In the genomic region with DNA sequence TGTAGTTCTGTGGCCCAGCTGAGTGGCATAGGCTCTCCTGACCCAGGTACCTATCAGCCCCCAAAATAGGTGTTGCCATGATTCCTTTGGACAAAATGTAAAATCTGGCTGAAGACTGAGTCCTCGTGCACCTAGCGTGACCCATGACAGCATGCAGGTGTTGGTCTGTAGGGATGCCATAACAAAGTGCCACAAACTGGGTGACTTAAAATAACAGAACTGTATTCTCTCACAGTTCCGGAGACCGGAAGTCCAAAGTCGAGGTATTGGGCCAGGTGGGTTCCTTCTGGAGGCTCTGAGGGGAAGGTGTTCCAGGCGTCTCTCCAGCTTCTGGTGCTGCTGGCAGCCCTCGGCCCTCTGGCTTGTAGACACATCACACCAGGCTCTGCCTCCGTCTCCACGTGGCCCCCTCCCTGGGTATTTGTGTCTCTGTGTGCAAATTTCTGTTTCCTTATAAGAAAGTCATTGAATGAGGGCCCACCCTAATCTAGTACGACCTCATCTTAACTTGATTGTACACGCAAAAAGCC, we compare ENCODE assay signal across 11 cellular contexts. TPM values are rescaled to one million over a fixed set of nuclear protein-coding genes. Genes with fewer than 3 reads are reported as not detected.
DNase-seq lines count a peak whose midpoint lies in the region; ATAC-seq and TF ChIP-seq lines count a peak whose summit lies in the region.
"Had no signal": no experiment of that assay in that cellular context is flagged by ENCODE, and none has a peak within 500 bp of the region (broad histone marks: within the 10 kb centered on the region; RNA-seq: fewer than 3 reads in every experiment).

No MANE protein-coding gene starts in this region.

- POLR2A ChIA-PET in Caco-2 (lab: Charles Lee), result no interaction called here

- H3K9me3 ChIP-seq in Caco-2 (no peaks in the 10 kb centered on the region), suprapubic skin (no peaks in the 10 kb centered on the region)

- no peaks in the 10 kb centered on the region for H3K36me3 Mint-ChIP-seq in Caco-2 (ENCODE audit: insufficient read depth, unreplicated experiment)
- peaks cover 6% of the 10 kb centered on the region for H3K36me3 Mint-ChIP-seq in mesothelial cell of epicardium

- WGBS in suprapubic skin, result 71% methylated on average over 8 of the region's 11 CpGs

- H3K4me1 ChIP-seq in Caco-2 (0 out of 2 replicates have a peak, but pooled peaks cover 7% of the 10 kb centered on the region), suprapubic skin (peaks cover 40% of the 10 kb centered on the region)

- no peak for TF ChIP-seq CTCF in Caco-2 (IDR thresholded peaks at IDR 0.05; ENCODE audit: insufficient read depth in 1 of 2, low read depth in 1 of 2, low read length in 1 of 2, severe bottlenecking in 1 of 2, unreplicated experiment in 1 of 2)
- no peak for TF ChIP-seq CTCF in VCaP (conservative IDR thresholded peaks at IDR 0.05)
- no peak for TF ChIP-seq CTCF in mesothelial cell of epicardium (IDR thresholded peaks at IDR 0.05; ENCODE audit: unreplicated experiment)
- TF ChIP-seq CTCF in suprapubic skin (IDR thresholded peaks at IDR 0.05), result no peak

- no peak overlapping the region for H3K4me3 ChIP-seq in Caco-2 (ENCODE audit: low read depth, low read length)
- H3K4me3 ChIP-seq in suprapubic skin, result no peak overlapping the region

- peaks cover 7% of the 10 kb centered on the region for H3K4me1 Mint-ChIP-seq in Caco-2 (ENCODE audit: low read depth, unreplicated experiment)
- peaks cover 38% of the 10 kb centered on the region for H3K4me1 Mint-ChIP-seq in mesothelial cell of epicardium

- H3K9me3 Mint-ChIP-seq in Caco-2 (ENCODE audit: unreplicated experiment) (peaks cover 11% of the 10 kb centered on the region), mesothelial cell of epicardium (peaks cover 15% of the 10 kb centered on the region)

- H3K27me3 ChIP-seq in Caco-2 (replicated peaks; ENCODE audit: control insufficient read depth, insufficient read depth, low read length) (no peaks in the 10 kb centered on the region), suprapubic skin (no peaks in the 10 kb centered on the region)

- peak overlapping the region; percentile 77 for H3K27ac ChIP-seq in VCaP
- H3K27ac ChIP-seq in suprapubic skin, result peak overlapping the region; percentile 45

- H3K27ac Mint-ChIP-seq in Caco-2 (ENCODE audit: unreplicated experiment) (peak overlapping the region; percentile 58), mesothelial cell of epicardium (peak overlapping the region; percentile 92)
- H3K27ac Mint-ChIP-seq: HFFc6 had no signal

- H3K4me3 Mint-ChIP-seq in Caco-2 (ENCODE audit: unreplicated experiment) (no peak overlapping the region), mesothelial cell of epicardium (no peak overlapping the region)
- H3K4me3 Mint-ChIP-seq: HFFc6 had no signal

- no peaks in the 10 kb centered on the region for H3K36me3 ChIP-seq in Caco-2 (ENCODE audit: control insufficient read depth, insufficient read depth, low read length)
- no peaks in the 10 kb centered on the region for H3K36me3 ChIP-seq in suprapubic skin

- intact Hi-C loops in Caco-2 (cut with micrococcal nuclease; ENCODE audit: unreplicated experiment), result loop anchor here (5.0 kb wide), 1 partner anchor 50 kb away; no protein-coding TSS in a partner anchor

- no peak for TF ChIP-seq POLR2A in suprapubic skin (IDR thresholded peaks at IDR 0.05)

- no peak for DNase-seq in Caco-2
- DNase-seq in mesothelial cell of epicardium (ENCODE audit: low spot score in 2 of 2, unreplicated experiment in 2 of 2), result no peak
- DNase-seq in suprapubic skin (ENCODE audit: low spot score in 2 of 2), result no peak
- no peak for DNase-seq in NCI-H1417 treated with DMSO at 0.1 percent for 48 hours (lab: John Stamatoyannopoulos, UW)
- DNase-seq: activated naive CD4-positive, alpha-beta T cell; AML-193; cortex of kidney; HFFc6 had no signal

- ATAC-seq in GM18520 (IDR thresholded peaks at IDR 0.05; ENCODE audit: unreplicated experiment), result no peak
- ATAC-seq in GM19467 (IDR thresholded peaks at IDR 0.05; ENCODE audit: unreplicated experiment), result no peak

- no peaks in the 10 kb centered on the region for H3K27me3 Mint-ChIP-seq in Caco-2 (ENCODE audit: insufficient read depth, unreplicated experiment)
- no peaks in the 10 kb centered on the region for H3K27me3 Mint-ChIP-seq in mesothelial cell of epicardium (ENCODE audit: low read depth)

- CTCF ChIA-PET in Caco-2 (lab: Charles Lee), result no interaction called here

- no peak for TF ChIP-seq EP300 in suprapubic skin (IDR thresholded peaks at IDR 0.05)

- no TSS peak for BruUV-seq in Caco-2 (replicated peaks; lab: Mats Ljungman, UMichigan)

RNA-seq across cellular contexts. Expression of gene LRRFIP1, which starts 34.5 kb away (rescaled TPM):
- 37.1 and 40.8 TPM in 2 replicates for total RNA-seq in Caco-2 (2022)
- 43.6 to 47.5 TPM (median 47.2 TPM) in 3 replicates for total RNA-seq in mesothelial cell of epicardium
- total RNA-seq in suprapubic skin, result 100 to 1,000 TPM; 100 to 150 (median 109) TPM
